8 cellular contexts compared by ENCODE assay signal in the genomic region with DNA sequence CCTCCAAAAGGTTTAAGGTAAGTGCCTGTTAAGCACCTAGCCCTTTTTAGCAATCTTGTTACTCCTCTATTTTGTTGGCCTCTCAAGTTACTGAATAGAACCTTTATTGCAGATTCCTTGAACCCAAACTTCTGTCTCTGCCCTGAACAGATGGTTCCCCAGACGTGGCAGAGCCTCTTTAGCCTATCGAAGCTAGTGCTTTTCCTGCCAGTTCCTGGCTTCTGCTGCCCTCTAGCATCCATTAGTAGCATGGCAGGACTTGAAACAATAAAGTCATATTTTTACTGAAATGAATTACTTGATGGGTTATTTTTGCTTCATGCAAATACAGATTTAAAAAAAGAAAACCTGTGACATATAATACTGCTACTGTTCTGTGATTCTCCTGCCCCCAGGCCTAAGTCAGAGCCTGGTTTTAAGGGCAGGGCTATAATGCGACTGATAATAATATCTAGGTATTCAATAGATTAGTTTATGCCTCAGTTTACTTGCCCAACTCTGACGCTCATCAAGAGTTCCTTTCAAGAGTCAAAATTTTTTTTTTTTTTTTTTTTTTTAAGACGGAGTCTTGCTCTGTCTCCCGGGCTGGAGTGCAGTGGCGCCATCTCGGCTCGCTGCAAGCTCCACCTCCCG.
DNase-seq lines count a peak whose midpoint lies in the region; ATAC-seq and TF ChIP-seq lines count a peak whose summit lies in the region.

No MANE protein-coding gene starts in this region.

- H4K20me1 ChIP-seq in GM23338 (replicated peaks; ENCODE audit: insufficient read depth) (no peaks in the 10 kb centered on the region), OCI-LY1 (ENCODE audit: insufficient read depth, low read length) (no peaks in the 10 kb centered on the region)

- DNase-seq in NCI-H187 treated with DMSO at 0.1 percent for 48 hours (lab: John Stamatoyannopoulos, UW) (peak; percentile 14), NCI-H187 (lab: John Stamatoyannopoulos, UW) (no peak), GM23338 (ENCODE audit: low spot score) (peak; percentile 77), glomerular visceral epithelial cell (ENCODE audit: extremely low spot score) (peak; percentile 55), psoas muscle (no peak)
- DNase-seq in Jurkat, Clone E6-1 (ENCODE audit: low read depth, low spot score) = peak; percentile 73
- peak; percentile 57 for DNase-seq in activated naive CD4-positive, alpha-beta T cell treated with anti-CD3 and anti-CD28 coated beads for 36 hours

- H3K4me2 ChIP-seq in GM23338 = no peak overlapping the region
- no peak overlapping the region for H3K4me2 ChIP-seq in OCI-LY1 (ENCODE audit: low read length)

- no peaks in the 10 kb centered on the region for H3K9me3 ChIP-seq in OCI-LY1 (ENCODE audit: low read length)
- no peaks in the 10 kb centered on the region for H3K9me3 ChIP-seq in psoas muscle

- ATAC-seq in GM23338 = peak; percentile 91
- no peak for ATAC-seq in psoas muscle

- H3K9me2 ChIP-seq in GM23338 (ENCODE audit: insufficient read depth) (no peaks in the 10 kb centered on the region), OCI-LY1 (ENCODE audit: low read depth, low read length) (no peaks in the 10 kb centered on the region)

- H3K36me3 Mint-ChIP-seq in GM23338 (ENCODE audit: low read depth) = no peaks in the 10 kb centered on the region
- no peaks in the 10 kb centered on the region for H3K36me3 Mint-ChIP-seq in activated naive CD4-positive, alpha-beta T cell treated with anti-CD3 and anti-CD28 coated beads for 36 hours (ENCODE audit: low read depth)

- TF ChIP-seq CTCF in GM23338 (conservative IDR thresholded peaks at IDR 0.05; ENCODE audit: low read depth in 2 of 2) (peak; percentile 92 to 95), OCI-LY1 (IDR thresholded peaks at IDR 0.05; ENCODE audit: low read length) (peak; percentile 92), psoas muscle (IDR thresholded peaks at IDR 0.05) (peak; percentile 26)

- H3K27ac ChIP-seq in GM23338 (ENCODE audit: low read depth) = no peak overlapping the region
- no peak overlapping the region for H3K27ac ChIP-seq in OCI-LY1 (ENCODE audit: low read depth, low read length, poor library complexity, severe bottlenecking)
- H3K27ac ChIP-seq in psoas muscle = no peak overlapping the region

- H3K27me3 ChIP-seq in GM23338 (ENCODE audit: insufficient read depth) (no peaks in the 10 kb centered on the region), OCI-LY1 (ENCODE audit: insufficient read depth, low read length) (no peaks in the 10 kb centered on the region), psoas muscle (ENCODE audit: insufficient read depth in 3 of 3, low read length in 2 of 3) (no peaks in the 10 kb centered on the region)

- no peaks in the 10 kb centered on the region for H3K4me1 ChIP-seq in GM23338 (ENCODE audit: insufficient read depth)
- H3K4me1 ChIP-seq in OCI-LY1 (ENCODE audit: insufficient read depth, low read length, severe bottlenecking) = no peaks in the 10 kb centered on the region
- H3K4me1 ChIP-seq in psoas muscle = no peaks in the 10 kb centered on the region

- H3K79me2 ChIP-seq in GM23338 (replicated peaks; ENCODE audit: insufficient read depth) (no peaks in the 10 kb centered on the region), OCI-LY1 (ENCODE audit: insufficient read depth, low read length) (no peaks in the 10 kb centered on the region)

- no peaks in the 10 kb centered on the region for H3K36me3 ChIP-seq in GM23338 (ENCODE audit: insufficient read depth)
- H3K36me3 ChIP-seq in OCI-LY1 (ENCODE audit: insufficient read depth, low read length) = no peaks in the 10 kb centered on the region
- no peaks in the 10 kb centered on the region for H3K36me3 ChIP-seq in psoas muscle (ENCODE audit: insufficient read depth in 1 of 2, low read depth in 1 of 2)

- H3K9me3 Mint-ChIP-seq in GM23338 = no peaks in the 10 kb centered on the region
- no peaks in the 10 kb centered on the region for H3K9me3 Mint-ChIP-seq in activated naive CD4-positive, alpha-beta T cell treated with anti-CD3 and anti-CD28 coated beads for 36 hours

- H3K4me3 ChIP-seq in GM23338 = no peak overlapping the region
- no peak overlapping the region; the same call in 1 of the 2 replicates for H3K4me3 ChIP-seq in Jurkat, Clone E6-1 (ENCODE audit: low read length)
- no peak overlapping the region for H3K4me3 ChIP-seq in OCI-LY1 (ENCODE audit: low read depth, low read length, poor library complexity, severe bottlenecking)
- no peak overlapping the region for H3K4me3 ChIP-seq in psoas muscle

- 0 out of 3 replicates have a peak, but pooled peaks cover 5% of the 10 kb centered on the region for H3K4me1 Mint-ChIP-seq in GM23338
- H3K4me1 Mint-ChIP-seq in activated naive CD4-positive, alpha-beta T cell treated with anti-CD3 and anti-CD28 coated beads for 36 hours (ENCODE audit: low read depth) = peaks cover 10% of the 10 kb centered on the region

- no peak overlapping the region for H3K27ac Mint-ChIP-seq in GM23338
- no peak overlapping the region for H3K27ac Mint-ChIP-seq in activated naive CD4-positive, alpha-beta T cell treated with anti-CD3 and anti-CD28 coated beads for 36 hours

- WGBS in psoas muscle, 3 donors = 57 to 61% (median 60%) methylated on average over 6 to 10 of the region's 10 CpGs

- intact Hi-C loops in activated naive CD4-positive, alpha-beta T cell treated with anti-CD3 and anti-CD28 coated beads for 36 hours (cut with micrococcal nuclease) = loop anchor here (1.0 to 10.0 kb wide), 5 partner anchors 252 to 477 kb away; no protein-coding TSS in a partner anchor
- intact Hi-C loops in psoas muscle (cut with DNase I) = no loop called here

- H2AFZ ChIP-seq in GM23338 (peak overlapping the region; percentile 14; the same call in 1 of the 2 replicates), OCI-LY1 (ENCODE audit: low read length) (no peak overlapping the region)

- peaks cover 2% of the 10 kb centered on the region for H3K27me3 Mint-ChIP-seq in GM23338 (ENCODE audit: insufficient read depth, low read depth, poor library complexity)
- no peaks in the 10 kb centered on the region for H3K27me3 Mint-ChIP-seq in activated naive CD4-positive, alpha-beta T cell treated with anti-CD3 and anti-CD28 coated beads for 36 hours (ENCODE audit: low read depth)

- no peak overlapping the region for H3K9ac ChIP-seq in OCI-LY1 (ENCODE audit: low read length)

- H3F3A ChIP-seq in GM23338 (replicated peaks; ENCODE audit: low read depth) (no peaks in the 10 kb centered on the region), OCI-LY1 (ENCODE audit: insufficient read depth, low read length) (no peaks in the 10 kb centered on the region)

- CTCF ChIA-PET in activated naive CD4-positive, alpha-beta T cell treated with anti-CD3 and anti-CD28 coated beads for 36 hours (lab: Charles Lee) = interaction anchor here (0.7 to 2.2 kb wide), 6 partner anchors 11 to 400 kb away, joined by 3 to 8 read pairs (median 3); no protein-coding TSS in a partner anchor

- H3K4me3 Mint-ChIP-seq in GM23338 = no peak overlapping the region
- H3K4me3 Mint-ChIP-seq in activated naive CD4-positive, alpha-beta T cell treated with anti-CD3 and anti-CD28 coated beads for 36 hours = no peak overlapping the region

TF ChIP-seq in GM23338, 12 proteins besides CTCF, POLR2A, EP300 and RAD21 (continues in another document):
- TF ChIP-seq NANOG (IDR thresholded peaks at IDR 0.05; ENCODE audit: borderline replicate concordance) (no peak), POLR2AphosphoS5 (IDR thresholded peaks at IDR 0.05; ENCODE audit: low read depth) (no peak), ZNF331 (CRISPR knock-in tag; IDR thresholded peaks at IDR 0.05; ENCODE audit: low read depth) (no peak), JUNB (IDR thresholded peaks at IDR 0.05; ENCODE audit: unreplicated experiment) (no peak), EZH2phosphoT487 (IDR thresholded peaks at IDR 0.05; ENCODE audit: unreplicated experiment) (no peak), ETS1 (IDR thresholded peaks at IDR 0.05) (no peak), ZNF114 (CRISPR knock-in tag; IDR thresholded peaks at IDR 0.05) (no peak)
- TF ChIP-seq, protein P1, sequence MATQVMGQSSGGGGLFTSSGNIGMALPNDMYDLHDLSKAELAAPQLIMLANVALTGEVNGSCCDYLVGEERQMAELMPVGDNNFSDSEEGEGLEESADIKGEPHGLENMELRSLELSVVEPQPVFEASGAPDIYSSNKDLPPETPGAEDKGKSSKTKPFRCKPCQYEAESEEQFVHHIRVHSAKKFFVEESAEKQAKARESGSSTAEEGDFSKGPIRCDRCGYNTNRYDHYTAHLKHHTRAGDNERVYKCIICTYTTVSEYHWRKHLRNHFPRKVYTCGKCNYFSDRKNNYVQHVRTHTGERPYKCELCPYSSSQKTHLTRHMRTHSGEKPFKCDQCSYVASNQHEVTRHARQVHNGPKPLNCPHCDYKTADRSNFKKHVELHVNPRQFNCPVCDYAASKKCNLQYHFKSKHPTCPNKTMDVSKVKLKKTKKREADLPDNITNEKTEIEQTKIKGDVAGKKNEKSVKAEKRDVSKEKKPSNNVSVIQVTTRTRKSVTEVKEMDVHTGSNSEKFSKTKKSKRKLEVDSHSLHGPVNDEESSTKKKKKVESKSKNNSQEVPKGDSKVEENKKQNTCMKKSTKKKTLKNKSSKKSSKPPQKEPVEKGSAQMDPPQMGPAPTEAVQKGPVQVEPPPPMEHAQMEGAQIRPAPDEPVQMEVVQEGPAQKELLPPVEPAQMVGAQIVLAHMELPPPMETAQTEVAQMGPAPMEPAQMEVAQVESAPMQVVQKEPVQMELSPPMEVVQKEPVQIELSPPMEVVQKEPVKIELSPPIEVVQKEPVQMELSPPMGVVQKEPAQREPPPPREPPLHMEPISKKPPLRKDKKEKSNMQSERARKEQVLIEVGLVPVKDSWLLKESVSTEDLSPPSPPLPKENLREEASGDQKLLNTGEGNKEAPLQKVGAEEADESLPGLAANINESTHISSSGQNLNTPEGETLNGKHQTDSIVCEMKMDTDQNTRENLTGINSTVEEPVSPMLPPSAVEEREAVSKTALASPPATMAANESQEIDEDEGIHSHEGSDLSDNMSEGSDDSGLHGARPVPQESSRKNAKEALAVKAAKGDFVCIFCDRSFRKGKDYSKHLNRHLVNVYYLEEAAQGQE (IDR thresholded peaks at IDR 0.05; ENCODE audit: unreplicated experiment) = no peak

Comparison
In these comparisons a context has a peak if more than half of its experiments do, and no peak if none do; other contexts are left out.
1. DNase-seq: peak in NCI-H187 treated with DMSO at 0.1 percent for 48 hours (single experiment), GM23338 (single experiment), Jurkat, Clone E6-1 (single experiment), activated naive CD4-positive, alpha-beta T cell treated with anti-CD3 and anti-CD28 coated beads for 36 hours (single experiment) and glomerular visceral epithelial cell (single experiment); none in NCI-H187 (0 of 2) and psoas muscle (0 of 2).
2. CTCF ChIP-seq: peak in every context shown above with its lines; median percentile 94 in GM23338; 92 in OCI-LY1; 26 in psoas muscle.